In genomic region chrX:79167437-79167836, GRCh38 we compare ENCODE assay signal across 20 cellular contexts. TPM values are rescaled to one million over a fixed set of nuclear protein-coding genes. Genes with fewer than 3 reads are reported as not detected.
DNase-seq lines count a peak whose midpoint lies in the region; ATAC-seq lines count a peak whose summit lies in the region.
"Had no signal": no experiment of that assay in that cellular context is flagged by ENCODE, and none has a peak within 500 bp of the region (broad histone marks: within the 10 kb centered on the region; RNA-seq: fewer than 3 reads in every experiment).

No MANE protein-coding gene starts in this region.

- no peak overlapping the region for H3K4me3 ChIP-seq in thymus (ENCODE audit: low read length)
- no peak overlapping the region for H3K4me3 ChIP-seq in aorta (ENCODE audit: low read length in 2 of 2)
- H3K4me3 ChIP-seq: uterus had no signal

- H3K27ac ChIP-seq in thymus (ENCODE audit: low read depth): peak overlapping the region; percentile 5
- no peak overlapping the region for H3K27ac ChIP-seq in aorta (ENCODE audit: low read depth in 1 of 2, low read length in 2 of 2)
- H3K27ac ChIP-seq: neutrophil, uterus, WERI-Rb-1 had no signal

- H3K4me3 Mint-ChIP-seq in activated naive CD4-positive, alpha-beta T cell treated with anti-CD3 and anti-CD28 coated beads, Interleukin-2, amount 10 ng/mL, durations not matched to agents 7 days and 5 days: peak overlapping the region; percentile 55
- peak overlapping the region; percentile 60 to 86 (median 65) for H3K4me3 Mint-ChIP-seq in T-cell
- H3K4me3 Mint-ChIP-seq in central memory CD8-positive, alpha-beta T cell: peak overlapping the region; percentile 72
- H3K4me3 Mint-ChIP-seq: mesothelial cell of epicardium had no signal

- CTCF ChIA-PET in activated naive CD4-positive, alpha-beta T cell treated with anti-CD3 and anti-CD28 coated beads, Interleukin-2, amount 10 ng/mL, durations not matched to agents 7 days and 5 days (lab: Charles Lee): interaction anchor here (0.8 kb wide), 1 partner anchor 8 kb away, joined by 3 read pairs; no protein-coding TSS in a partner anchor
- CTCF ChIA-PET in T-cell (lab: Charles Lee): interaction anchor here (0.6 to 1.5 kb wide), 4 partner anchors 10 to 200 kb away, joined by 3 to 4 read pairs (median 4); partner anchors contain the start of gene ITM2A (in 1 of the 2)

- no peaks in the 10 kb centered on the region for H3K27me3 Mint-ChIP-seq in activated naive CD4-positive, alpha-beta T cell treated with anti-CD3 and anti-CD28 coated beads, Interleukin-2, amount 10 ng/mL, durations not matched to agents 7 days and 5 days
- H3K27me3 Mint-ChIP-seq in T-cell: peaks cover 0 to 3% of the 10 kb centered on the region in 2 donors
- H3K27me3 Mint-ChIP-seq in central memory CD8-positive, alpha-beta T cell: no peaks in the 10 kb centered on the region

- POLR2A ChIA-PET in T-cell (lab: Charles Lee): interaction anchor here in 1 of 2 donors (0.7 to 1.7 kb wide), 5 partner anchors 14 to 88 kb away, joined by 4 to 7 read pairs (median 5); no protein-coding TSS in a partner anchor

- peak overlapping the region; percentile 85 for H3K27ac Mint-ChIP-seq in activated naive CD4-positive, alpha-beta T cell treated with anti-CD3 and anti-CD28 coated beads, Interleukin-2, amount 10 ng/mL, durations not matched to agents 7 days and 5 days
- peak overlapping the region; percentile 89 to 94 for H3K27ac Mint-ChIP-seq in T-cell
- H3K27ac Mint-ChIP-seq in central memory CD8-positive, alpha-beta T cell (ENCODE audit: low read depth): peak overlapping the region; percentile 91
- H3K27ac Mint-ChIP-seq: mesothelial cell of epicardium had no signal

- H3K36me3 Mint-ChIP-seq in activated naive CD4-positive, alpha-beta T cell treated with anti-CD3 and anti-CD28 coated beads, Interleukin-2, amount 10 ng/mL, durations not matched to agents 7 days and 5 days: peaks cover 59% of the 10 kb centered on the region
- peaks cover 25% of the 10 kb centered on the region for H3K36me3 Mint-ChIP-seq in T-cell
- peaks cover 35% of the 10 kb centered on the region for H3K36me3 Mint-ChIP-seq in central memory CD8-positive, alpha-beta T cell (ENCODE audit: insufficient read depth)
- H3K36me3 Mint-ChIP-seq: mesothelial cell of epicardium had no signal

- no peak for DNase-seq in activated naive CD4-positive, alpha-beta T cell treated with anti-CD3 and anti-CD28 coated beads, Interleukin-2, amount 10 ng/mL, durations not matched to agents 7 days and 5 days
- DNase-seq in activated naive CD4-positive, alpha-beta T cell treated with Interleukin-2 at 50 U/mL for 16 hours: no peak
- DNase-seq in T-cell (no peak), aorta (no peak), germinal center (ENCODE audit: low spot score) (no peak)
- DNase-seq in central memory CD8-positive, alpha-beta T cell (ENCODE audit: low spot score in 2 of 2): no peak
- DNase-seq: anterior cingulate cortex, Caco-2, GOT3, left cardiac atrium, MV-4-11, NCI-H2029, NCI-H510A, uterus, WERI-Rb-1 had no signal

- ATAC-seq in T-cell (replicated peaks in 1 of 4) (peak; percentile 56 to 70 (median 60)), GM21576 (IDR thresholded peaks at IDR 0.05; ENCODE audit: unreplicated experiment) (no peak), aorta (ENCODE audit: low FRiP score) (no peak)
- ATAC-seq in central memory CD8-positive, alpha-beta T cell (replicated peaks; ENCODE audit: extremely low read depth, poor library complexity, severe bottlenecking): peak; percentile 42
- ATAC-seq: left cardiac atrium had no signal

- H3K27me3 ChIP-seq in thymus (ENCODE audit: control insufficient read depth, insufficient read depth) (no peaks in the 10 kb centered on the region), aorta (ENCODE audit: control insufficient read depth in 1 of 2, insufficient read depth in 2 of 2, low read length in 1 of 2) (no peaks in the 10 kb centered on the region)
- H3K27me3 ChIP-seq: neutrophil, uterus had no signal

- peaks cover 86% of the 10 kb centered on the region for H3K4me1 Mint-ChIP-seq in activated naive CD4-positive, alpha-beta T cell treated with anti-CD3 and anti-CD28 coated beads, Interleukin-2, amount 10 ng/mL, durations not matched to agents 7 days and 5 days
- peaks cover 83 to 94% (median 90%) of the 10 kb centered on the region in 3 donors for H3K4me1 Mint-ChIP-seq in T-cell
- peaks cover 49% of the 10 kb centered on the region for H3K4me1 Mint-ChIP-seq in central memory CD8-positive, alpha-beta T cell
- H3K4me1 Mint-ChIP-seq: mesothelial cell of epicardium had no signal

- 86% methylated on average over 2 of the region's 2 CpGs for WGBS in thymus
- WGBS in aorta, 2 donors: 83 to 86% methylated on average over 2 of the region's 2 CpGs

- peaks cover 4% of the 10 kb centered on the region for H3K36me3 ChIP-seq in thymus (ENCODE audit: control insufficient read depth, insufficient read depth)
- no peaks in the 10 kb centered on the region for H3K36me3 ChIP-seq in aorta (ENCODE audit: control insufficient read depth in 1 of 2, insufficient read depth in 2 of 2, low read length in 1 of 2)
- H3K36me3 ChIP-seq: neutrophil, uterus, WERI-Rb-1 had no signal

- intact Hi-C loops in aorta (cut with DNase I): no loop called here

- H3K4me1 ChIP-seq in thymus (ENCODE audit: control insufficient read depth, insufficient read depth, low read length) (no peaks in the 10 kb centered on the region), aorta (ENCODE audit: control insufficient read depth in 1 of 2, insufficient read depth in 2 of 2, low read length in 2 of 2) (no peaks in the 10 kb centered on the region)
- H3K4me1 ChIP-seq: Caco-2, uterus had no signal

- H3K9me3 ChIP-seq in thymus (ENCODE audit: control insufficient read depth): no peaks in the 10 kb centered on the region
- H3K9me3 ChIP-seq in aorta (ENCODE audit: control insufficient read depth, low read length): no peaks in the 10 kb centered on the region
- H3K9me3 ChIP-seq: Caco-2, neutrophil, uterus had no signal

- peaks cover 5% of the 10 kb centered on the region for H3K9me3 Mint-ChIP-seq in activated naive CD4-positive, alpha-beta T cell treated with anti-CD3 and anti-CD28 coated beads, Interleukin-2, amount 10 ng/mL, durations not matched to agents 7 days and 5 days
- H3K9me3 Mint-ChIP-seq in T-cell: no peaks in the 10 kb centered on the region
- no peaks in the 10 kb centered on the region for H3K9me3 Mint-ChIP-seq in central memory CD8-positive, alpha-beta T cell

RNA-seq across cellular contexts. Expression of gene GPR174, which starts 22.9 kb away (rescaled TPM):
- 10 to 100 TPM; 28.8 to 49.0 (median 39.5) TPM for total RNA-seq in T-cell
- 7.1 TPM for polyA plus RNA-seq in thymus
- total RNA-seq in aorta: 1 to 10 TPM in 1 of 2 donors, under 1 TPM in 1; 0.88 to 1.6 TPM
- not detected for polyA plus RNA-seq in aorta
- total RNA-seq: Caco-2, chondrocyte, mesothelial cell of epicardium had no signal

Comparison
In these comparisons a context has a peak if more than half of its experiments do, and no peak if none do; other contexts are left out.
1. ATAC-seq: peak in T-cell (4 of 4) and central memory CD8-positive, alpha-beta T cell (single experiment); none in GM21576 (single experiment) and aorta (single experiment).
2. RNA of gene GPR174, which starts 22.9 kb away (total RNA-seq): 28.8 to 49.0 TPM in T-cell; 0.88 to 1.6 TPM in aorta; every median in the first group is over 10 times any median in the second.
3. Peak in every context shown above with its lines, with median percentiles within 50 percentile points of each other: H3K27ac Mint-ChIP-seq and H3K4me3 Mint-ChIP-seq.